In genomic region chr1:7470904-7471638, GRCh38 we compare ENCODE assay signal across 9 cellular contexts.
A peak's percentile ranks its signal among the peaks of the same experiment; 100 is the strongest.
DNase-seq lines count a peak whose midpoint lies in the region; ATAC-seq and TF ChIP-seq lines count a peak whose summit lies in the region.
"Had no signal": no experiment of that assay in that cellular context is flagged by ENCODE, and none has a peak within 500 bp of the region (broad histone marks: within the 10 kb centered on the region; RNA-seq: fewer than 3 reads in every experiment).

No MANE protein-coding gene starts in this region.

- H3K79me2 ChIP-seq in GM23338 (replicated peaks; ENCODE audit: insufficient read depth), result no peaks in the 10 kb centered on the region

- DNase-seq in GM04504 (ENCODE audit: low read depth) (peak; percentile 98), RWPE1 (ENCODE audit: low spot score) (peak; percentile 98), fibroblast of the conjunctiva (ENCODE audit: low read depth) (peak; percentile 94), retinal pigment epithelial cell (ENCODE audit: low read depth) (peak; percentile 97), GM23338 (ENCODE audit: low spot score) (no peak)
- DNase-seq in activated naive CD8-positive, alpha-beta T cell treated with anti-CD3 and anti-CD28 coated beads, Interleukin-2, amount 50 U/mL, for 24 hours, result no peak
- DNase-seq in CD8-positive, alpha-beta T cell, result no peak

- H3K27me3 Mint-ChIP-seq in activated naive CD8-positive, alpha-beta T cell treated with anti-CD3 and anti-CD28 coated beads, Interleukin-2, amount 50 U/mL, for 24 hours, result no peaks in the 10 kb centered on the region
- H3K27me3 Mint-ChIP-seq in CD8-positive, alpha-beta T cell (ENCODE audit: low read depth), result no peaks in the 10 kb centered on the region
- H3K27me3 Mint-ChIP-seq in GM23338 (ENCODE audit: insufficient read depth, low read depth, poor library complexity), result peaks cover 11% of the 10 kb centered on the region

- no peaks in the 10 kb centered on the region for H3K4me1 ChIP-seq in CD8-positive, alpha-beta T cell (ENCODE audit: insufficient read depth, low read length)
- no peaks in the 10 kb centered on the region for H3K4me1 ChIP-seq in GM23338 (ENCODE audit: insufficient read depth)

- no peaks in the 10 kb centered on the region for H3K9me3 ChIP-seq in CD8-positive, alpha-beta T cell (ENCODE audit: low read length)

- no peaks in the 10 kb centered on the region for H3K4me1 Mint-ChIP-seq in activated naive CD8-positive, alpha-beta T cell treated with anti-CD3 and anti-CD28 coated beads, Interleukin-2, amount 50 U/mL, for 24 hours
- H3K4me1 Mint-ChIP-seq in CD8-positive, alpha-beta T cell (ENCODE audit: low read depth), result no peaks in the 10 kb centered on the region
- H3K4me1 Mint-ChIP-seq in GM23338, result peaks cover 3% of the 10 kb centered on the region; the same call in 2 of the 3 replicates

- no peak overlapping the region for H3K4me3 Mint-ChIP-seq in activated naive CD8-positive, alpha-beta T cell treated with anti-CD3 and anti-CD28 coated beads, Interleukin-2, amount 50 U/mL, for 24 hours
- H3K4me3 Mint-ChIP-seq in CD8-positive, alpha-beta T cell, result no peak overlapping the region
- H3K4me3 Mint-ChIP-seq in GM23338, result no peak overlapping the region

- H3K27me3 ChIP-seq in CD8-positive, alpha-beta T cell (ENCODE audit: insufficient read depth, low read length), result no peaks in the 10 kb centered on the region
- no peaks in the 10 kb centered on the region for H3K27me3 ChIP-seq in GM23338 (ENCODE audit: insufficient read depth)

- H3K4me2 ChIP-seq in GM23338, result no peak overlapping the region

- no peak for ATAC-seq in activated naive CD8-positive, alpha-beta T cell treated with anti-CD3 and anti-CD28 coated beads, Interleukin-2, amount 50 U/mL, for 24 hours
- no peak for ATAC-seq in CD8-positive, alpha-beta T cell
- no peak for ATAC-seq in HG02870 (IDR thresholded peaks at IDR 0.05; ENCODE audit: unreplicated experiment)
- no peak for ATAC-seq in GM23338

- no peaks in the 10 kb centered on the region for H4K20me1 ChIP-seq in GM23338 (replicated peaks; ENCODE audit: insufficient read depth)

- H3K4me3 ChIP-seq in retinal pigment epithelial cell (ENCODE audit: low read length), result no peak overlapping the region
- H3K4me3 ChIP-seq in CD8-positive, alpha-beta T cell (ENCODE audit: low read depth, low read length), result no peak overlapping the region
- H3K4me3 ChIP-seq in GM23338, result no peak overlapping the region

- intact Hi-C loops in CD8-positive, alpha-beta T cell (cut with DNase I, micrococcal nuclease), result no loop called here

- no peaks in the 10 kb centered on the region for H3K36me3 ChIP-seq in CD8-positive, alpha-beta T cell (ENCODE audit: insufficient read depth, low read length)
- no peaks in the 10 kb centered on the region for H3K36me3 ChIP-seq in GM23338 (ENCODE audit: insufficient read depth)

- H3K9me3 Mint-ChIP-seq in activated naive CD8-positive, alpha-beta T cell treated with anti-CD3 and anti-CD28 coated beads, Interleukin-2, amount 50 U/mL, for 24 hours, result no peaks in the 10 kb centered on the region
- no peaks in the 10 kb centered on the region for H3K9me3 Mint-ChIP-seq in CD8-positive, alpha-beta T cell
- H3K9me3 Mint-ChIP-seq in GM23338, result no peaks in the 10 kb centered on the region

- POLR2A ChIA-PET in RWPE1 (lab: Yijun Ruan, JAX; ENCODE audit: low non-redundant PET), result no interaction called here
- POLR2A ChIA-PET in CD8-positive, alpha-beta T cell (lab: Charles Lee), result no interaction called here

- no peaks in the 10 kb centered on the region for H3K36me3 Mint-ChIP-seq in activated naive CD8-positive, alpha-beta T cell treated with anti-CD3 and anti-CD28 coated beads, Interleukin-2, amount 50 U/mL, for 24 hours (ENCODE audit: low read depth)
- no peaks in the 10 kb centered on the region for H3K36me3 Mint-ChIP-seq in CD8-positive, alpha-beta T cell
- no peaks in the 10 kb centered on the region for H3K36me3 Mint-ChIP-seq in GM23338 (ENCODE audit: low read depth)

- H2AFZ ChIP-seq in GM23338, result no peak overlapping the region

- TF ChIP-seq CTCF in RWPE1 (conservative IDR thresholded peaks at IDR 0.05; ENCODE audit: low read depth), result no peak
- no peak for TF ChIP-seq CTCF in retinal pigment epithelial cell (conservative IDR thresholded peaks at IDR 0.05; ENCODE audit: low read depth, low read length)
- no peak for TF ChIP-seq CTCF in CD8-positive, alpha-beta T cell (IDR thresholded peaks at IDR 0.05)
- no peak for TF ChIP-seq CTCF in GM23338 (conservative IDR thresholded peaks at IDR 0.05; ENCODE audit: low read depth in 2 of 2)

- no peaks in the 10 kb centered on the region for H3F3A ChIP-seq in GM23338 (replicated peaks; ENCODE audit: low read depth)

- H3K27ac Mint-ChIP-seq in activated naive CD8-positive, alpha-beta T cell treated with anti-CD3 and anti-CD28 coated beads, Interleukin-2, amount 50 U/mL, for 24 hours, result no peak overlapping the region
- H3K27ac Mint-ChIP-seq in CD8-positive, alpha-beta T cell, result no peak overlapping the region
- H3K27ac Mint-ChIP-seq in GM23338, result no peak overlapping the region

- CTCF ChIA-PET in RWPE1 (lab: Yijun Ruan, JAX), result no interaction called here
- CTCF ChIA-PET in CD8-positive, alpha-beta T cell (lab: Charles Lee), result no interaction called here

- H3K27ac ChIP-seq in RWPE1, result peak overlapping the region; percentile 89
- H3K27ac ChIP-seq in CD8-positive, alpha-beta T cell (ENCODE audit: low read depth, low read length), result no peak overlapping the region
- H3K27ac ChIP-seq in GM23338 (ENCODE audit: low read depth), result no peak overlapping the region
- H3K27ac ChIP-seq: VCaP had no signal

- H3K9me2 ChIP-seq in GM23338 (ENCODE audit: insufficient read depth), result no peaks in the 10 kb centered on the region

TF ChIP-seq in GM23338, 12 proteins besides CTCF, POLR2A, EP300 and RAD21 (continues in another document):
- TF ChIP-seq STAT1 (IDR thresholded peaks at IDR 0.05; ENCODE audit: unreplicated experiment) (no peak), NANOG (IDR thresholded peaks at IDR 0.05; ENCODE audit: borderline replicate concordance) (no peak), JUNB (IDR thresholded peaks at IDR 0.05; ENCODE audit: unreplicated experiment) (no peak), ZNF114 (CRISPR knock-in tag; IDR thresholded peaks at IDR 0.05) (no peak), EZH2phosphoT487 (IDR thresholded peaks at IDR 0.05; ENCODE audit: unreplicated experiment) (no peak), EZH2 (IDR thresholded peaks at IDR 0.05; ENCODE audit: low read depth, unreplicated experiment) (no peak), ZNF462 (CRISPR knock-in tag; IDR thresholded peaks at IDR 0.05) (no peak), CREB1 (CRISPR knock-in tag; IDR thresholded peaks at IDR 0.05; ENCODE audit: low read depth) (no peak)

Comparison
In these comparisons a context has a peak if more than half of its experiments do, and no peak if none do; other contexts are left out.
1. DNase-seq: peak in GM04504 (single experiment), RWPE1 (single experiment), fibroblast of the conjunctiva (single experiment) and retinal pigment epithelial cell (single experiment); none in activated naive CD8-positive, alpha-beta T cell treated with anti-CD3 and anti-CD28 coated beads, Interleukin-2, amount 50 U/mL, for 24 hours (single experiment), CD8-positive, alpha-beta T cell (0 of 7) and GM23338 (single experiment).